ENCODE assay signal across 8 cellular contexts in the genomic region with DNA sequence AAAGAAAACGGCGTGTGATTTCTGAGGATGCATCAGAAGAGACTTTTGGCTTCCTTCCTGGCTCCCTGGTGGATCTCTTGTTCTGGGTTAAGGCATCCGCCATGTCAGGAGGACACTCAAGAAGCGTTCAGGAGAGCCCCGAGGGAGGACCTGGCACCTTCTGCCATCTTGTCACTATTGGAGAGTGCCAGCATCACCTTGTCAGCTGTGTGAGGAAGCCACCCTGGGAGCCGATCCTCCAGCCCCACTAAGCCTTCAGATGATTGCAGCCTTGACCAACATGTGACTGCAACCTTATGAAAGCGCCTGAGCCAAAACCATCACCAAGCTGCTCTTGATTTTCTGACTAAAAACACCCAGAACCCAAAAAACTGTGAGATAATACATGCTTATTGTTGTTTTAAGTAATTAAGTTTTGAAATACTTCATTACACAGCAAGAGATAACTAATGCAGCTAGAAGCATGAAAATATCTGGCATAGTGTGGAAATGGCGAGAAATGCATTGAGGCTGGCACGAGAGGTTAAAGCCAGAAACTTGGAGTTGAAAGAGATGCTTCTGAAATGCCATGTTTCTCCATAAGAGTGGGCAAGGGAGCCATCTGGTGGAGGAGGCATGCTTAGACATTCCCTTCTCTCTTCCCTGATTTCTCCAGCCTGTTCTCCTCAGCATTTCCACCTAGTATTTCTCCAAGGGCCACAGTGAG. TPM values are rescaled to one million over a fixed set of nuclear protein-coding genes. Genes with fewer than 3 reads are reported as not detected.
DNase-seq lines count a peak whose midpoint lies in the region; ATAC-seq and TF ChIP-seq lines count a peak whose summit lies in the region.

No MANE protein-coding gene starts in this region.

- H3K27me3 Mint-ChIP-seq in Calu3 (ENCODE audit: unreplicated experiment): no peaks in the 10 kb centered on the region

- no peaks in the 10 kb centered on the region for H3K4me1 Mint-ChIP-seq in Calu3 (ENCODE audit: low read depth, unreplicated experiment)

- BruUV-seq in Calu3 (replicated peaks; lab: Mats Ljungman, UMichigan): no TSS peak

- H3K9me3 ChIP-seq in osteoblast (ENCODE audit: low read depth, low read length): no peaks in the 10 kb centered on the region

- H3K4me1 ChIP-seq in osteoblast (ENCODE audit: insufficient read depth, low read length): peaks cover 5% of the 10 kb centered on the region

- no peaks in the 10 kb centered on the region for H3K79me2 ChIP-seq in osteoblast (ENCODE audit: insufficient read depth, low read length)

- H3K4me3 ChIP-seq in foreskin fibroblast (ENCODE audit: low read depth in 1 of 2, low read length in 2 of 2): no peak overlapping the region
- no peak overlapping the region for H3K4me3 ChIP-seq in osteoblast (ENCODE audit: insufficient read depth, low read length)

- peaks cover 9% of the 10 kb centered on the region for H3K36me3 Mint-ChIP-seq in Calu3 (ENCODE audit: insufficient read depth, unreplicated experiment)

- peak; percentile 40 for TF ChIP-seq CTCF in Calu3 (IDR thresholded peaks at IDR 0.05; ENCODE audit: unreplicated experiment)
- peak; percentile 81 for TF ChIP-seq CTCF in foreskin fibroblast (IDR thresholded peaks at IDR 0.05; ENCODE audit: low read depth, low read length)
- TF ChIP-seq CTCF in osteoblast (IDR thresholded peaks at IDR 0.05; ENCODE audit: extremely low read depth, low read depth, low read length): peak; percentile 95

- intact Hi-C loops in Calu3 (cut with micrococcal nuclease; ENCODE audit: unreplicated experiment): loop anchor here (1.0 to 2.0 kb wide), 3 partner anchors 22 to 55 kb away; no protein-coding TSS in a partner anchor

- H3K4me3 Mint-ChIP-seq in Calu3 (ENCODE audit: low read depth, unreplicated experiment): no peak overlapping the region

- CTCF ChIA-PET in Calu3 (lab: Charles Lee): interaction anchor here (2.0 kb wide), 1 partner anchor 30 kb away, joined by 10 read pairs; no protein-coding TSS in a partner anchor

- H3K9me3 Mint-ChIP-seq in Calu3 (ENCODE audit: low read depth, unreplicated experiment): peaks cover 3% of the 10 kb centered on the region

- H3K27ac Mint-ChIP-seq in Calu3 (ENCODE audit: unreplicated experiment): no peak overlapping the region

- no peaks in the 10 kb centered on the region for H3K27me3 ChIP-seq in osteoblast (ENCODE audit: insufficient read depth, low read length)

- no peak for ATAC-seq in HG03457 (IDR thresholded peaks at IDR 0.05; ENCODE audit: unreplicated experiment)
- no peak for ATAC-seq in HG03135 (IDR thresholded peaks at IDR 0.05; ENCODE audit: unreplicated experiment)

- H3K4me2 ChIP-seq in osteoblast (ENCODE audit: insufficient read depth, low read length): peak overlapping the region; percentile 8

- H4K20me1 ChIP-seq in osteoblast (ENCODE audit: insufficient read depth, low read length): no peaks in the 10 kb centered on the region

- peak overlapping the region; percentile 50 for H2AFZ ChIP-seq in osteoblast (ENCODE audit: low read length)

- no peak overlapping the region for H3K27ac ChIP-seq in osteoblast (ENCODE audit: low read depth, low read length)

- peak; percentile 64 for DNase-seq in Calu3
- peak in 51 of 76 experiments; percentile 3 to 64 (median 35) for DNase-seq in HUDEP-2 (lab: John Stamatoyannopoulos, UW; ENCODE audit: unreplicated experiment in 76 of 76)
- peak; percentile 53 for DNase-seq in OCI-M2 (lab: John Stamatoyannopoulos, UW; ENCODE audit: unreplicated experiment)
- DNase-seq in activated T-cell treated with anti-CD3 and anti-CD28 coated beads, Interleukin-2, amount 50 U/mL, for 48 hours: peak; percentile 61 to 63
- peak; percentile 64 to 88 for DNase-seq in foreskin fibroblast
- peak; percentile 90 for DNase-seq in osteoblast (ENCODE audit: insufficient read length, low spot score, missing footprints)

- no peaks in the 10 kb centered on the region for H3K36me3 ChIP-seq in osteoblast (ENCODE audit: insufficient read depth, low read length)

RNA-seq across cellular contexts. Expression of gene ZFYVE27, which starts 5.4 kb away (rescaled TPM):
- total RNA-seq in Calu3 (2022) (28.3 and 30.0 TPM in 2 replicates), osteoblast (16.5 and 19.9 TPM in 2 replicates)

RNA-seq across cellular contexts. Expression of gene MARVELD1, which starts 18.0 kb away (rescaled TPM):
- 18.1 and 20.2 TPM in 2 replicates for total RNA-seq in Calu3 (2022)
- total RNA-seq in osteoblast: 56.6 and 57.5 TPM in 2 replicates

RNA-seq across cellular contexts. Expression of gene SFRP5, which starts 40.3 kb away (rescaled TPM):
- total RNA-seq in Calu3 (2022): 0.19 and 0.20 TPM in 2 replicates
- total RNA-seq in osteoblast: not detected in 2 replicates

RNA-seq across cellular contexts. Expression of gene AVPI1, which starts 44.5 kb away (rescaled TPM):
- 16.9 and 25.6 TPM in 2 replicates for total RNA-seq in Calu3 (2022)
- 101 and 105 TPM in 2 replicates for total RNA-seq in osteoblast

Comparison
In these comparisons a context has a peak if more than half of its experiments do, and no peak if none do; other contexts are left out.
1. DNase-seq: peak in every context shown above with its lines; median percentile 90 in osteoblast; 76 in foreskin fibroblast; 64 in Calu3; 62 in activated T-cell treated with anti-CD3 and anti-CD28 coated beads, Interleukin-2, amount 50 U/mL, for 48 hours; 53 in OCI-M2; 35 in HUDEP-2.
2. CTCF ChIP-seq: peak in every context shown above with its lines; median percentile 95 in osteoblast; 81 in foreskin fibroblast; 40 in Calu3.